Comparison of ENCODE assay signal across 1 cellular context in the genomic region with DNA sequence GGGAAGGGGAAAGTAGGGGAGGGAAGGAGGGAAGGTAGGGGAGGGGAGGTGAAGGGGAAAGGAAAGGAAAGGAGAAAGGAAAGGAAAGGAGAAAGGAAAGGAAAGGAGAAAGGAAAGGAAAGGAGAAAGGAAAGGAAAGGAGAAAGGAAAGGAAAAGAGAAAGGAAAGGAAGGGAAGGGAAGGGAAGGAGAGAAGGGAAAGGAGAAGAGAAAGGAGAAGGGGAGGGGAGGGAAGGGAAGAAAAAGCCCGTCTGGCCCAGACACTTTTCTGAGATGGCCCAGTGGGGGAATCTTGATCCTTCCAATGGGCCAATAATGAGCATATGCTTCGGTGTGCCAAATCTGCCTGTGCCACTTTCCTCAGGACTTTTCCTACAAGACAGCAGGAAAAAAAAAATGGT.
TF ChIP-seq lines count a peak whose summit lies in the region.

No MANE protein-coding gene starts in this region.

TF ChIP-seq in H1, 55 proteins besides CTCF, POLR2A, EP300 and RAD21:
- TF ChIP-seq SRF (IDR thresholded peaks at IDR 0.05; ENCODE audit: low read depth, low read length) (no peak), KDM1A (IDR thresholded peaks at IDR 0.05; ENCODE audit: borderline replicate concordance, low read length) (no peak), NANOG (IDR thresholded peaks at IDR 0.05; ENCODE audit: insufficient read depth, low read depth, low read length, poor library complexity, severe bottlenecking) (no peak), JUND (IDR thresholded peaks at IDR 0.05; ENCODE audit: low read length) (no peak), MAFK (IDR thresholded peaks at IDR 0.05; ENCODE audit: low read depth, low read length) (no peak)
- TF ChIP-seq, protein P1, sequence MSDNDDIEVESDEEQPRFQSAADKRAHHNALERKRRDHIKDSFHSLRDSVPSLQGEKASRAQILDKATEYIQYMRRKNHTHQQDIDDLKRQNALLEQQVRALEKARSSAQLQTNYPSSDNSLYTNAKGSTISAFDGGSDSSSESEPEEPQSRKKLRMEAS (IDR thresholded peaks at IDR 0.05): no peak
